ENCODE assay signal across 7 cellular contexts in the genomic region with DNA sequence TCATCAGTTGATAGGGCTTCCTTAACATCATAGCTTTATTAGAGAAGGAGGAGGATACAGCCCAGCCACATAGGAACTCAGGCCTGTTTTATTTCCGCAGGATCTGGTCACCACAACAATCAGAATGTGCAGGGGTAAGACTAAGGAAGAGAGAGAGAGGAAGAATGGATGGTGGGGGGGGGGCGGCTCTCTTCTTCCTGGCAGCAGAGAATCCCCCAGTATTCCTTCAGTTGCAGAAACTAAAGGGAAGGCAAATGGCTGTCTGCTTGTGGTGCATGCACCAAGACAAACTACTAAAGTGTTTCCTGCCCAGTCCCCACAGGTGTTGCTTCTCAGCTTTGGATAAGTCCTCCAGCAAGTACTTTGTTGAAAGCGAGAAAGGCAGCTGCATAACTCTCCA.
DNase-seq lines count a peak whose midpoint lies in the region; ATAC-seq, FAIRE-seq and TF ChIP-seq lines count a peak whose summit lies in the region.
"Not testable (repeated sequence)": the region's sequence is repeated elsewhere in the genome, so short reads cannot be mapped to it uniquely, and the experiment has no call there.

No MANE protein-coding gene starts in this region.

- H4K20me1 ChIP-seq in DND-41 (ENCODE audit: insufficient read depth, low read length) = not testable (repeated sequence)

- H3K9me3 ChIP-seq in DND-41 (ENCODE audit: insufficient read depth, low read length, severe bottlenecking) = not testable (repeated sequence)

- not testable (repeated sequence) for H3K27me3 ChIP-seq in DND-41 (ENCODE audit: insufficient read depth, low read length, poor library complexity); bronchial epithelial cell (ENCODE audit: control insufficient read depth, insufficient read depth, low read length)

- not testable (repeated sequence) for H3K9me3 Mint-ChIP-seq in activated naive CD4-positive, alpha-beta T cell treated with anti-CD3 and anti-CD28 coated beads, Interleukin-2, amount 10 ng/mL, durations not matched to agents 7 days and 5 days

- H3K79me2 ChIP-seq in DND-41 (ENCODE audit: insufficient read depth, low read length) = not testable (repeated sequence)

- not testable (repeated sequence) for H3K36me3 Mint-ChIP-seq in activated naive CD4-positive, alpha-beta T cell treated with anti-CD3 and anti-CD28 coated beads, Interleukin-2, amount 10 ng/mL, durations not matched to agents 7 days and 5 days

- H3K36me3 ChIP-seq in DND-41 (ENCODE audit: insufficient read depth, low read length); bronchial epithelial cell (ENCODE audit: control insufficient read depth, insufficient read depth, low read length): not testable (repeated sequence)

- peak; percentile 57 for DNase-seq in DND-41
- peak; percentile 38 for DNase-seq in HT1080 (ENCODE audit: low read depth)
- peak; percentile 6 for DNase-seq in M059J (ENCODE audit: low read depth)
- peak; percentile 0 for DNase-seq in T-helper 22 cell (ENCODE audit: low read depth)
- peak; percentile 27 for DNase-seq in activated naive CD4-positive, alpha-beta T cell treated with anti-CD3 and anti-CD28 coated beads, Interleukin-2, amount 10 ng/mL, durations not matched to agents 7 days and 5 days
- peak; percentile 1 for DNase-seq in bronchial epithelial cell (ENCODE audit: low read depth)
- DNase-seq in posterior vena cava (ENCODE audit: low spot score) = peak; percentile 12

- peak overlapping the region; percentile 75 for H3K27ac ChIP-seq in DND-41 (ENCODE audit: low read length)

- not testable (repeated sequence) for H3K4me3 Mint-ChIP-seq in activated naive CD4-positive, alpha-beta T cell treated with anti-CD3 and anti-CD28 coated beads, Interleukin-2, amount 10 ng/mL, durations not matched to agents 7 days and 5 days

- TF ChIP-seq CTCF in DND-41 (IDR thresholded peaks at IDR 0.05; ENCODE audit: borderline replicate concordance, extremely low read depth, low read length, poor library complexity, severe bottlenecking); bronchial epithelial cell (IDR thresholded peaks at IDR 0.05; ENCODE audit: insufficient read depth, low read length, severe bottlenecking): not testable (repeated sequence)

- peak overlapping the region; percentile 45; the same call in 1 of the 2 replicates for H2AFZ ChIP-seq in DND-41 (ENCODE audit: low read depth, low read length)

- not testable (repeated sequence) for ATAC-seq in DND-41 (ENCODE audit: insufficient read depth, low read depth)

- peak overlapping the region; percentile 75 for H3K27ac Mint-ChIP-seq in activated naive CD4-positive, alpha-beta T cell treated with anti-CD3 and anti-CD28 coated beads, Interleukin-2, amount 10 ng/mL, durations not matched to agents 7 days and 5 days

- H3K27me3 Mint-ChIP-seq in activated naive CD4-positive, alpha-beta T cell treated with anti-CD3 and anti-CD28 coated beads, Interleukin-2, amount 10 ng/mL, durations not matched to agents 7 days and 5 days = not testable (repeated sequence)

- H3K4me2 ChIP-seq in DND-41 (ENCODE audit: insufficient read depth, low read length) = peak overlapping the region; percentile 54

- FAIRE-seq in bronchial epithelial cell (lab: Jason Lieb, UNC) = not testable (repeated sequence)

- H3K4me1 Mint-ChIP-seq in activated naive CD4-positive, alpha-beta T cell treated with anti-CD3 and anti-CD28 coated beads, Interleukin-2, amount 10 ng/mL, durations not matched to agents 7 days and 5 days = not testable (repeated sequence)

- peak overlapping the region; percentile 42 for H3K9ac ChIP-seq in DND-41 (ENCODE audit: low read depth, low read length)

- CTCF ChIA-PET in activated naive CD4-positive, alpha-beta T cell treated with anti-CD3 and anti-CD28 coated beads, Interleukin-2, amount 10 ng/mL, durations not matched to agents 7 days and 5 days (lab: Charles Lee) = not testable (repeated sequence)

- peak overlapping the region in 1 of 2 experiments; percentile 36; a peak in 2 of 4 replicates for H3K4me3 ChIP-seq in DND-41 (ENCODE audit: low read depth in 1 of 2, low read length in 2 of 2)
- not testable (repeated sequence) for H3K4me3 ChIP-seq in bronchial epithelial cell (ENCODE audit: low read depth, low read length)

- intact Hi-C loops in posterior vena cava (cut with DNase I) = not testable (repeated sequence)

- H3K4me1 ChIP-seq in DND-41 (ENCODE audit: insufficient read depth, low read length) = not testable (repeated sequence)

Comparison
In these comparisons a context has a peak if more than half of its experiments do, and no peak if none do; other contexts are left out.
1. DNase-seq: peak in every context shown above with its lines; median percentile 57 in DND-41; 38 in HT1080; 27 in activated naive CD4-positive, alpha-beta T cell treated with anti-CD3 and anti-CD28 coated beads, Interleukin-2, amount 10 ng/mL, durations not matched to agents 7 days and 5 days; 12 in posterior vena cava; 6 in M059J; 1 in bronchial epithelial cell; 0 in T-helper 22 cell.